25 cellular contexts compared by ENCODE assay signal in genomic region chr2:113046465-113046864, GRCh38.
"Had no signal": no experiment of that assay in that cellular context is flagged by ENCODE, and none has a peak within 500 bp of the region (broad histone marks: within the 10 kb centered on the region; RNA-seq: fewer than 3 reads in every experiment).

No MANE protein-coding gene starts in this region.

- H3K9me3 Mint-ChIP-seq: effector memory CD8-positive, alpha-beta T cell had no signal

- ATAC-seq: effector memory CD8-positive, alpha-beta T cell; esophagus mucosa; gastrocnemius medialis; heart right ventricle; left cardiac atrium; left lung; left ventricle myocardium superior; lower lobe of right lung; mucosa of descending colon had no signal

- H3K4me3 ChIP-seq: coronary artery, dorsolateral prefrontal cortex, esophagus squamous epithelium, gastrocnemius medialis, heart right ventricle, left lung, lower lobe of right lung, mucosa of descending colon had no signal

- H3K27ac Mint-ChIP-seq: effector memory CD8-positive, alpha-beta T cell; endodermal cell; mesothelial cell of epicardium; naive B cell had no signal

- DNase-seq: dermis blood vessel endothelial cell; dorsolateral prefrontal cortex; effector CD8-positive, alpha-beta T cell; effector memory CD8-positive, alpha-beta T cell; endodermal cell; erythroblast; esophagus squamous epithelium; foreskin fibroblast; foreskin melanocyte; gastrocnemius medialis; glutamatergic neuron; head of caudate nucleus; heart right ventricle; hippocampal formation; left cardiac atrium; left lung; left ventricle myocardium superior; lower lobe of right lung; mesenchymal stem cell; mucosa of descending colon; naive B cell had no signal

- H3K36me3 Mint-ChIP-seq: mesothelial cell of epicardium had no signal

- H3K27ac ChIP-seq: coronary artery, dorsolateral prefrontal cortex, epithelial cell of prostate, esophagus squamous epithelium, gastrocnemius medialis, heart right ventricle, left lung, lower lobe of right lung had no signal

- H3K4me1 Mint-ChIP-seq: endodermal cell, mesothelial cell of epicardium, naive B cell had no signal

- H3K4me3 Mint-ChIP-seq: effector memory CD8-positive, alpha-beta T cell; endodermal cell; mesothelial cell of epicardium; naive B cell had no signal
